Comparison of ENCODE assay signal across 22 cellular contexts in the genomic region with DNA sequence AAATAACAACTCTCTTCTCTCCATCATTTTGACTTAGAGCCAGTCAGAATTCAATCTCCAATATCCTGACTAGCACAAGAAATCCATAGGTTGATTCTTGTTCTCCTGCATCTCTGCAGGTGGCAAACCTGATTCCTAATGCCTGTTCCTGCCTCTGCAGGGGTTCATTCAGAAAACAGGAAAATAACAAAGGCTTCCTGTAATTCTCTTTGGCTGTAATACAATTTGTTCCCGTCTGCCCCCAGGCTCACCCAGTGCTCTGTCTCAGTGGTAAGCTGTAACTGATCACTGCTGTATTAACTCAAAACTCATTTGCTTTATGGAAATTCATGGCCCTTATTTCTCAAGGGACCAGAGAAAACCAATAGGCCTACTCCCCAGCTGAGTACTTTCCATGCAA.
DNase-seq lines count a peak whose midpoint lies in the region; TF ChIP-seq lines count a peak whose summit lies in the region.
"Had no signal": no experiment of that assay in that cellular context is flagged by ENCODE, and none has a peak within 500 bp of the region (broad histone marks: within the 10 kb centered on the region; RNA-seq: fewer than 3 reads in every experiment).

No MANE protein-coding gene starts in this region.

- H3K27ac ChIP-seq in HUES48 (ENCODE audit: low read depth, low read length) (peak overlapping the region; percentile 75), PC-9 (no peak overlapping the region)
- H3K27ac ChIP-seq: foreskin keratinocyte had no signal

- H3K36me3 Mint-ChIP-seq in brain (no peaks in the 10 kb centered on the region), nephron progenitor cell (ENCODE audit: low read depth) (no peaks in the 10 kb centered on the region)
- H3K36me3 Mint-ChIP-seq: activated CD4-positive, alpha-beta memory T cell treated with anti-CD3 and anti-CD28 coated beads for 36 hours had no signal

- H3K4me1 ChIP-seq in HUES48 (ENCODE audit: control insufficient read depth, insufficient read depth, low read length), result peaks cover 16% of the 10 kb centered on the region
- no peaks in the 10 kb centered on the region for H3K4me1 ChIP-seq in PC-9 (replicated peaks; ENCODE audit: insufficient read depth)
- H3K4me1 ChIP-seq: foreskin keratinocyte had no signal

- H3K4me3 Mint-ChIP-seq in brain (no peak overlapping the region), nephron progenitor cell (no peak overlapping the region)
- H3K4me3 Mint-ChIP-seq: activated B cell treated with CpG ODN at 0.5 μM for 24 hours; activated CD4-positive, alpha-beta memory T cell treated with anti-CD3 and anti-CD28 coated beads for 36 hours; CD4-positive, alpha-beta T cell; neural crest cell; stimulated activated naive CD8-positive, alpha-beta T cell treated with anti-CD3 and anti-CD28 coated beads, Interleukin-15, amount 100 ng/mL, for 72 hours had no signal

- CTCF ChIA-PET in PC-9 (lab: Charles Lee), result no interaction called here

- no peak for TF ChIP-seq CTCF in brain (conservative IDR thresholded peaks at IDR 0.05)
- no peak for TF ChIP-seq CTCF in PC-9 (conservative IDR thresholded peaks at IDR 0.05)
- TF ChIP-seq CTCF in nephron progenitor cell (IDR thresholded peaks at IDR 0.05), result no peak

- no peak overlapping the region for H3K9ac ChIP-seq in HUES48 (ENCODE audit: low read depth, low read length)

- H4K20me1 ChIP-seq in PC-9 (ENCODE audit: insufficient read depth), result no peaks in the 10 kb centered on the region; the same call in 1 of the 2 replicates

- no TSS peak for BruUV-seq in PC-9 (replicated peaks; lab: Mats Ljungman, UMichigan)

- no peaks in the 10 kb centered on the region for H3K36me3 ChIP-seq in HUES48 (ENCODE audit: control insufficient read depth, insufficient read depth, low read length)
- H3K36me3 ChIP-seq in PC-9 (ENCODE audit: low read depth), result no peaks in the 10 kb centered on the region

- no peak overlapping the region for H2AFZ ChIP-seq in PC-9

- intact Hi-C loops in PC-9 (cut with micrococcal nuclease; ENCODE audit: unreplicated experiment), result no loop called here

- no peaks in the 10 kb centered on the region for H3F3A ChIP-seq in PC-9 (ENCODE audit: insufficient read depth, low read depth)

- POLR2A ChIA-PET in PC-9 (lab: Charles Lee; ENCODE audit: unreplicated experiment), result no interaction called here

- H3K27ac Mint-ChIP-seq in brain (peak overlapping the region in 3 of 5 experiments; percentile 56 to 84 (median 72)), nephron progenitor cell (no peak overlapping the region)
- H3K27ac Mint-ChIP-seq: activated B cell treated with CpG ODN at 0.5 μM for 24 hours; activated CD4-positive, alpha-beta memory T cell treated with anti-CD3 and anti-CD28 coated beads for 36 hours; CD4-positive, alpha-beta T cell; stimulated activated naive CD8-positive, alpha-beta T cell treated with anti-CD3 and anti-CD28 coated beads, Interleukin-15, amount 100 ng/mL, for 72 hours had no signal

- peaks cover 7% of the 10 kb centered on the region for H3K9me3 ChIP-seq in HUES48 (ENCODE audit: control insufficient read depth, insufficient read depth, low read length)
- no peaks in the 10 kb centered on the region for H3K9me3 ChIP-seq in PC-9 (ENCODE audit: insufficient read depth, low read depth)

- no peaks in the 10 kb centered on the region for H3K27me3 ChIP-seq in HUES48 (ENCODE audit: control insufficient read depth, insufficient read depth, low read length)
- no peaks in the 10 kb centered on the region for H3K27me3 ChIP-seq in PC-9 (ENCODE audit: insufficient read depth, low read depth)
- H3K27me3 ChIP-seq: foreskin keratinocyte had no signal

- H3K9me2 ChIP-seq in PC-9 (ENCODE audit: insufficient read depth), result no peaks in the 10 kb centered on the region

- H3K27me3 Mint-ChIP-seq in brain (peaks cover 4% of the 10 kb centered on the region), nephron progenitor cell (ENCODE audit: low read depth, poor library complexity) (peaks cover 8% of the 10 kb centered on the region)
- H3K27me3 Mint-ChIP-seq: CD4-positive, alpha-beta T cell; stimulated activated naive CD8-positive, alpha-beta T cell treated with anti-CD3 and anti-CD28 coated beads, Interleukin-15, amount 100 ng/mL, for 72 hours had no signal

- no peak overlapping the region for H3K4me3 ChIP-seq in HUES48 (ENCODE audit: low read depth, low read length)
- no peak overlapping the region for H3K4me3 ChIP-seq in PC-9
- H3K4me3 ChIP-seq: smooth muscle cell had no signal

- H3K4me1 Mint-ChIP-seq in brain, result peaks cover 24% of the 10 kb centered on the region
- no peaks in the 10 kb centered on the region for H3K4me1 Mint-ChIP-seq in nephron progenitor cell
- H3K4me1 Mint-ChIP-seq: activated B cell treated with CpG ODN at 0.5 μM for 24 hours had no signal

- H3K9me3 Mint-ChIP-seq in brain (peaks cover 2 to 10% (median 7%) of the 10 kb centered on the region in 5 experiments), nephron progenitor cell (no peaks in the 10 kb centered on the region)
- H3K9me3 Mint-ChIP-seq: activated CD4-positive, alpha-beta memory T cell treated with anti-CD3 and anti-CD28 coated beads for 36 hours had no signal

- no peak overlapping the region for H3K4me2 ChIP-seq in PC-9
- H3K4me2 ChIP-seq: smooth muscle cell had no signal

- DNase-seq in NCI-H345 (lab: John Stamatoyannopoulos, UW) (peak; percentile 69), left kidney (ENCODE audit: low read depth, low spot score) (peak; percentile 4), hypothalamus (lab: John Stamatoyannopoulos, UW) (no peak), PC-9 (no peak), nephron progenitor cell (no peak), KG1 (lab: John Stamatoyannopoulos, UW) (no peak)
- DNase-seq: activated B cell treated with CpG ODN at 0.5 μM for 24 hours; activated CD4-positive, alpha-beta memory T cell treated with anti-CD3 and anti-CD28 coated beads for 36 hours; activated gamma-delta T cell treated with Interleukin-2 at 50 U/mL for 16 hours; caudate nucleus; CD4-positive, alpha-beta T cell; erythroblast; foreskin keratinocyte; NCI-H1092; stimulated activated CD4-positive, alpha-beta T cell treated with anti-CD3 and anti-CD28 coated beads, Interleukin-4, amount 100 ng/mL, for 24 hours; stimulated activated naive CD8-positive, alpha-beta T cell treated with anti-CD3 and anti-CD28 coated beads, Interleukin-15, amount 100 ng/mL, for 72 hours; T-helper 9 cell; trophoblast cell had no signal

- no peaks in the 10 kb centered on the region for H3K79me2 ChIP-seq in PC-9 (ENCODE audit: low read depth)

Comparison
In these comparisons a context has a peak if more than half of its experiments do, and no peak if none do; other contexts are left out.
1. DNase-seq: peak in NCI-H345 (single experiment) and left kidney (single experiment); none in hypothalamus (0 of 51), PC-9 (0 of 2), nephron progenitor cell (single experiment) and KG1 (single experiment).